Comparison of ENCODE assay signal across 24 cellular contexts in genomic region chr4:179750374-179750773, GRCh38.
DNase-seq lines count a peak whose midpoint lies in the region; ATAC-seq and TF ChIP-seq lines count a peak whose summit lies in the region.
"Had no signal": no experiment of that assay in that cellular context is flagged by ENCODE, and none has a peak within 500 bp of the region (broad histone marks: within the 10 kb centered on the region; RNA-seq: fewer than 3 reads in every experiment).

No MANE protein-coding gene starts in this region.

- peak; percentile 76 for DNase-seq in DMS153 treated with DMSO at 0.1 percent for 48 hours (lab: John Stamatoyannopoulos, UW; ENCODE audit: unreplicated experiment)
- peak in 2 of 3 experiments; percentile 56 to 93 for DNase-seq in NCI-H1417 (lab: John Stamatoyannopoulos, UW)
- DNase-seq in OCI-M1 (lab: John Stamatoyannopoulos, UW): peak; percentile 99
- peak; percentile 1 for DNase-seq in choroid plexus epithelial cell (ENCODE audit: low read depth)
- DNase-seq in NCI-H345 treated with DMSO at 0.1 percent for 48 hours (lab: John Stamatoyannopoulos, UW; ENCODE audit: unreplicated experiment): no peak
- DNase-seq in NCI-H1092 treated with DMSO at 0.1 percent for 48 hours (lab: John Stamatoyannopoulos, UW): no peak
- no peak for DNase-seq in left ventricle myocardium superior
- DNase-seq: activated CD4-positive, alpha-beta memory T cell treated with anti-CD3 and anti-CD28 coated beads for 36 hours; activated naive CD4-positive, alpha-beta T cell treated with anti-CD3 and anti-CD28 coated beads, Interleukin-2, amount 50 U/mL, for 16 hours; activated T-cell treated with anti-CD3 and anti-CD28 coated beads, Interleukin-2, amount 50 U/mL, for 4 hours; CD8-positive, alpha-beta memory T cell; DND-41; GOT3; mammary epithelial cell; naive thymus-derived CD4-positive, alpha-beta T cell; NCI-H1694; NCI-H526; posterior cingulate gyrus; stimulated activated CD4-positive, alpha-beta T cell treated with anti-CD3 and anti-CD28 coated beads, Interleukin-1b, Interleukin-23, amount 100 ng/mL, for 48 hours; stimulated activated naive CD8-positive, alpha-beta T cell treated with anti-CD3 and anti-CD28 coated beads, Interleukin-15, amount 100 ng/mL, for 72 hours; upper lobe of right lung had no signal

- intact Hi-C loops in left ventricle myocardium superior (cut with micrococcal nuclease): no loop called here

- H3K4me3 ChIP-seq in choroid plexus epithelial cell (ENCODE audit: low read depth, low read length): no peak overlapping the region
- H3K4me3 ChIP-seq: ascending aorta, upper lobe of right lung had no signal

- no peak for TF ChIP-seq CTCF in choroid plexus epithelial cell (conservative IDR thresholded peaks at IDR 0.05; ENCODE audit: low read depth, low read length)

- ATAC-seq in HG03439 (IDR thresholded peaks at IDR 0.05; ENCODE audit: unreplicated experiment): no peak
- ATAC-seq in left ventricle myocardium superior: no peak
- ATAC-seq: activated T-cell treated with anti-CD3 and anti-CD28 coated beads, Interleukin-2, amount 50 U/mL, for 4 hours; naive thymus-derived CD4-positive, alpha-beta T cell; Panc1; stimulated activated naive CD8-positive, alpha-beta T cell treated with anti-CD3 and anti-CD28 coated beads, Interleukin-15, amount 100 ng/mL, for 72 hours; upper lobe of right lung had no signal

Comparison
In these comparisons a context has a peak if more than half of its experiments do, and no peak if none do; other contexts are left out.
1. DNase-seq: peak in DMS153 treated with DMSO at 0.1 percent for 48 hours (single experiment), NCI-H1417 (2 of 3), OCI-M1 (single experiment) and choroid plexus epithelial cell (single experiment); none in NCI-H345 treated with DMSO at 0.1 percent for 48 hours (single experiment), NCI-H1092 treated with DMSO at 0.1 percent for 48 hours (single experiment) and left ventricle myocardium superior (single experiment).